Comparison of ENCODE assay signal across 17 cellular contexts in the genomic region with DNA sequence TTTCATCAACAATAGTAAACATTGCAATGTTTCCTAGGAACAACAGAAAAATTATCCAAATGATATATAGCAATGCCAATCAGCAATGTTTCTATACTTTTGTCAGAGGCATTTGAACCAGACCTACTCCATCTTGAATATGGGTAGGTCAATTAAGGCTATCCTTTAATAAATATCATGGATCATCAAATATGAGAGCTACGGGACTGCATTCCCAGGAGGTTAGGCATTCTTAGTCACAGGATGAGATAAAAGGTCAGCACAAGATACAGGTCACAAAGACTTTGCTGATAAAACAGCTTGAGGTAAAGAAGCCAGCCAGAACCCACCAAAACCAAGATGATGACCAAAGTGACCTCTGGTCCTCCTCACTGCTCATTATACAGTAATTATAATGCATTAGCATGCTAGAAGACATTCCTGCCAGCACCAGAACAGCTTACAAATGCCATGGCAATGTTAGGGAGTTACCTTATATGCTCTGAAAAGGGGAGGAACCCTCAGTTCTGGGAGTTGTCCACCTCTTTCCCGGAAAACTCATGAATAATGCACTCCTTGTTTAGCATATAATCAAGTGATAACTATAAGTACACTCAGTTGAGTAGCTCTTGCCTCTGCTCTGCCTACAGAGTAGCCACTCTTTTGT. TPM values are rescaled to one million over a fixed set of nuclear protein-coding genes. Genes with fewer than 3 reads are reported as not detected.
DNase-seq lines count a peak whose midpoint lies in the region; ATAC-seq, FAIRE-seq and TF ChIP-seq lines count a peak whose summit lies in the region.
"Had no signal": no experiment of that assay in that cellular context is flagged by ENCODE, and none has a peak within 500 bp of the region (broad histone marks: within the 10 kb centered on the region; RNA-seq: fewer than 3 reads in every experiment).

No MANE protein-coding gene starts in this region.

- H3K4me2 ChIP-seq in A549 (peak overlapping the region; percentile 44), PC-9 (peak overlapping the region; percentile 62)

- WGBS in A549 (ENCODE audit: missing lambda C conversion rate), result 0% methylated on average over 2 of the region's 2 CpGs

- TF ChIP-seq CTCF in A549 (IDR thresholded peaks at IDR 0.05), result no peak
- no peak for TF ChIP-seq CTCF in PC-9 (conservative IDR thresholded peaks at IDR 0.05)
- TF ChIP-seq CTCF in neutrophil (IDR thresholded peaks at IDR 0.05), result no peak
- TF ChIP-seq CTCF in progenitor cell of endocrine pancreas (IDR thresholded peaks at IDR 0.05; ENCODE audit: unreplicated experiment), result no peak

- intact Hi-C loops in PC-9 (cut with micrococcal nuclease; ENCODE audit: unreplicated experiment), result no loop called here

- H3K4me1 ChIP-seq in A549, result peaks cover 70% of the 10 kb centered on the region
- H3K4me1 ChIP-seq in PC-9 (replicated peaks; ENCODE audit: insufficient read depth), result peaks cover 81% of the 10 kb centered on the region
- H3K4me1 ChIP-seq in neutrophil (ENCODE audit: control insufficient read depth in 1 of 2, insufficient read depth in 1 of 2, low read depth in 1 of 2, low read length in 1 of 2), result peaks cover 30 to 32% of the 10 kb centered on the region in 2 experiments

- peak in 1 of 2 experiments; percentile 18 for DNase-seq in A549 (ENCODE audit: low read depth in 1 of 2, low spot score in 1 of 2)
- DNase-seq in PC-9, result peak in 1 of 2 experiments; percentile 52
- no peak for DNase-seq in epithelial cell of prostate (ENCODE audit: low read depth, low spot score)
- DNase-seq in 8988T, result no peak
- DNase-seq in progenitor cell of endocrine pancreas (ENCODE audit: low spot score, unreplicated experiment), result no peak
- DNase-seq: caudate nucleus, COR-L47, kidney glomerular epithelial cell, MG63, NCI-H187, NCI-H526 treated with DMSO at 0.1 percent for 48 hours had no signal

- H3K36me3 ChIP-seq in PC-9 (ENCODE audit: low read depth) (no peaks in the 10 kb centered on the region), neutrophil (no peaks in the 10 kb centered on the region)
- H3K36me3 ChIP-seq: MG63 had no signal

- no peak for TF ChIP-seq EP300 in A549 (IDR thresholded peaks at IDR 0.05)

- H3K27ac ChIP-seq in A549 (peak overlapping the region; percentile 19 to 70; a peak in 3 of 6 replicates), PC-9 (peak overlapping the region; percentile 96), epithelial cell of prostate (peak overlapping the region; percentile 46), neutrophil (peak overlapping the region; percentile 78)

- H3K27me3 ChIP-seq in PC-9 (ENCODE audit: insufficient read depth, low read depth) (no peaks in the 10 kb centered on the region), neutrophil (no peaks in the 10 kb centered on the region)
- H3K27me3 ChIP-seq: MG63 had no signal

- H3K4me3 Mint-ChIP-seq in progenitor cell of endocrine pancreas (ENCODE audit: low read depth), result no peak overlapping the region
- H3K4me3 Mint-ChIP-seq: activated naive CD4-positive, alpha-beta T cell treated with anti-CD3 and anti-CD28 coated beads, Interleukin-2, amount 50 U/mL, for 24 hours; T-helper 1 cell treated with Interleukin-12 subunit alpha and Interleukin-12 subunit beta and Interleukin-4 antibody, amounts not matched to agents 30 μg/mL and 1 μg/mL, for 36 hours had no signal

- POLR2A ChIA-PET in A549 (lab: Yijun Ruan, JAX), result interaction anchor here (2.6 kb wide), 1 partner anchor 9 kb away, joined by 9 read pairs; no protein-coding TSS in a partner anchor
- POLR2A ChIA-PET in PC-9 (lab: Charles Lee; ENCODE audit: unreplicated experiment), result interaction anchor here (0.6 to 0.7 kb wide), 2 partner anchors 19 to 138 kb away, joined by 3 to 21 read pairs; a partner anchor contains a TSS

- H2AFZ ChIP-seq in PC-9, result no peak overlapping the region

- no peaks in the 10 kb centered on the region for H3K9me3 ChIP-seq in A549
- H3K9me3 ChIP-seq in PC-9 (ENCODE audit: insufficient read depth, low read depth), result no peaks in the 10 kb centered on the region
- H3K9me3 ChIP-seq in neutrophil, result no peaks in the 10 kb centered on the region
- H3K9me3 ChIP-seq: MG63 had no signal

- H3K9me2 ChIP-seq in PC-9 (ENCODE audit: insufficient read depth), result no peaks in the 10 kb centered on the region

- peaks cover 40% of the 10 kb centered on the region for H3K4me1 Mint-ChIP-seq in progenitor cell of endocrine pancreas (ENCODE audit: low read depth)
- H3K4me1 Mint-ChIP-seq: activated naive CD4-positive, alpha-beta T cell treated with anti-CD3 and anti-CD28 coated beads, Interleukin-2, amount 50 U/mL, for 24 hours had no signal

- H3K79me2 ChIP-seq in PC-9 (ENCODE audit: low read depth), result 0 out of 2 replicates have a peak, but pooled peaks cover 3% of the 10 kb centered on the region

- H4K20me1 ChIP-seq in PC-9 (ENCODE audit: insufficient read depth), result no peaks in the 10 kb centered on the region

- H3K27ac Mint-ChIP-seq in progenitor cell of endocrine pancreas, result no peak overlapping the region
- H3K27ac Mint-ChIP-seq: activated naive CD4-positive, alpha-beta T cell treated with anti-CD3 and anti-CD28 coated beads, Interleukin-2, amount 50 U/mL, for 24 hours; T-helper 1 cell treated with Interleukin-12 subunit alpha and Interleukin-12 subunit beta and Interleukin-4 antibody, amounts not matched to agents 30 μg/mL and 1 μg/mL, for 36 hours had no signal

- peaks cover 5% of the 10 kb centered on the region for H3K27me3 Mint-ChIP-seq in progenitor cell of endocrine pancreas
- H3K27me3 Mint-ChIP-seq: activated naive CD4-positive, alpha-beta T cell treated with anti-CD3 and anti-CD28 coated beads, Interleukin-2, amount 50 U/mL, for 24 hours had no signal

- CTCF ChIA-PET in A549 (lab: Yijun Ruan, JAX) (interaction anchor here (0.8 to 3.6 kb wide), 6 partner anchors 9 to 189 kb away, joined by 3 to 22 read pairs (median 3); no protein-coding TSS in a partner anchor), PC-9 (lab: Charles Lee) (interaction anchor here (0.7 kb wide), 1 partner anchor 19 kb away, joined by 3 read pairs; no protein-coding TSS in a partner anchor)

- TSS peak; percentile 93 for BruUV-seq in PC-9 (replicated peaks; lab: Mats Ljungman, UMichigan)

- ATAC-seq in A549, result peak in 1 of 2 experiments; percentile 21; a peak in 2 of 6 replicates
- ATAC-seq in GM18867 (IDR thresholded peaks at IDR 0.05; ENCODE audit: unreplicated experiment), result no peak
- no peak for ATAC-seq in HG02884 (IDR thresholded peaks at IDR 0.05; ENCODE audit: unreplicated experiment)

- peaks cover 41% of the 10 kb centered on the region for H3F3A ChIP-seq in PC-9 (ENCODE audit: insufficient read depth, low read depth)

- no peak for FAIRE-seq in A549 (lab: Jason Lieb, UNC)
- FAIRE-seq: endometrium had no signal

- no peak for TF ChIP-seq POLR2A in A549 (IDR thresholded peaks at IDR 0.05; ENCODE audit: low read length)

- TF ChIP-seq RAD21 in A549 (conservative IDR thresholded peaks at IDR 0.05 in 1 of 2, IDR thresholded peaks at IDR 0.05 in 1 of 2), result no peak

- H3K36me3 Mint-ChIP-seq in progenitor cell of endocrine pancreas (ENCODE audit: insufficient read depth), result no peaks in the 10 kb centered on the region
- H3K36me3 Mint-ChIP-seq: activated naive CD4-positive, alpha-beta T cell treated with anti-CD3 and anti-CD28 coated beads, Interleukin-2, amount 50 U/mL, for 24 hours had no signal

- H3K4me3 ChIP-seq in A549 (no peak overlapping the region), PC-9 (no peak overlapping the region), neutrophil (ENCODE audit: low read depth in 1 of 2, low read length in 1 of 2) (no peak overlapping the region)
- H3K4me3 ChIP-seq: MG63 had no signal

- H3K9me3 Mint-ChIP-seq in progenitor cell of endocrine pancreas (ENCODE audit: low read depth), result no peaks in the 10 kb centered on the region
- H3K9me3 Mint-ChIP-seq: activated naive CD4-positive, alpha-beta T cell treated with anti-CD3 and anti-CD28 coated beads, Interleukin-2, amount 50 U/mL, for 24 hours; T-helper 1 cell treated with Interleukin-12 subunit alpha and Interleukin-12 subunit beta and Interleukin-4 antibody, amounts not matched to agents 30 μg/mL and 1 μg/mL, for 36 hours had no signal

TF ChIP-seq in A549, 52 proteins besides CTCF, POLR2A, EP300 and RAD21 (continues in another document):
- TF ChIP-seq, protein P1, sequence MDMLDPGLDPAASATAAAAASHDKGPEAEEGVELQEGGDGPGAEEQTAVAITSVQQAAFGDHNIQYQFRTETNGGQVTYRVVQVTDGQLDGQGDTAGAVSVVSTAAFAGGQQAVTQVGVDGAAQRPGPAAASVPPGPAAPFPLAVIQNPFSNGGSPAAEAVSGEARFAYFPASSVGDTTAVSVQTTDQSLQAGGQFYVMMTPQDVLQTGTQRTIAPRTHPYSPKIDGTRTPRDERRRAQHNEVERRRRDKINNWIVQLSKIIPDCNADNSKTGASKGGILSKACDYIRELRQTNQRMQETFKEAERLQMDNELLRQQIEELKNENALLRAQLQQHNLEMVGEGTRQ (IDR thresholded peaks at IDR 0.05), result no peak
- TF ChIP-seq CBX2 (IDR thresholded peaks at IDR 0.05; ENCODE audit: borderline replicate concordance, low read depth) (no peak), NR3C1 (IDR thresholded peaks at IDR 0.05) (no peak), FOXS1 (CRISPR knock-in tag; IDR thresholded peaks at IDR 0.05) (peak; percentile 75; the same call in 1 of the 2 replicates), HOXB5 (CRISPR knock-in tag; IDR thresholded peaks at IDR 0.05) (peak; percentile 90; the same call in 1 of the 2 replicates)
- TF ChIP-seq, protein P2, sequence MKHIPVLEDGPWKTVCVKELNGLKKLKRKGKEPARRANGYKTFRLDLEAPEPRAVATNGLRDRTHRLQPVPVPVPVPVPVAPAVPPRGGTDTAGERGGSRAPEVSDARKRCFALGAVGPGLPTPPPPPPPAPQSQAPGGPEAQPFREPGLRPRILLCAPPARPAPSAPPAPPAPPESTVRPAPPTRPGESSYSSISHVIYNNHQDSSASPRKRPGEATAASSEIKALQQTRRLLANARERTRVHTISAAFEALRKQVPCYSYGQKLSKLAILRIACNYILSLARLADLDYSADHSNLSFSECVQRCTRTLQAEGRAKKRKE (CRISPR knock-in tag; IDR thresholded peaks at IDR 0.05; ENCODE audit: low read depth), result peak; percentile 97

RNA-seq across cellular contexts. Expression of a gene that starts 8.6 kb away (rescaled TPM):
- polyA plus RNA-seq in A549 (2011; rRNA removed) (107 and 126 TPM in 2 replicates), A549 (2017; fragmentation: RNase III; extraction: RNeasy Plus Mini Kit Qiagen cat#74134 plus additional on column Dnase treatment) (98.5 to 107 TPM (median 104 TPM) in 3 replicates)
- 84.1 and 91.4 TPM in 2 replicates for polyA plus RNA-seq in A549 (2012; cell fraction: cytosol; rRNA removed)
- 86.4 and 139 TPM in 2 replicates for polyA plus RNA-seq in A549 (2012; cell fraction: nucleus; rRNA removed)
- 65.5 and 65.6 TPM in 2 replicates for polyA minus RNA-seq in A549 (2011; rRNA and poly(A)+ RNA removed)
- total RNA-seq in PC-9 (2021) (169 and 187 TPM in 2 replicates), progenitor cell of endocrine pancreas (220 and 226 TPM in 2 replicates)

RNA-seq across cellular contexts. Expression of a gene that starts 19.8 kb away (rescaled TPM):
- 77.0 and 86.5 TPM in 2 replicates for polyA plus RNA-seq in A549 (2011; rRNA removed)
- 78.6 and 80.2 TPM in 2 replicates for polyA plus RNA-seq in A549 (2012; cell fraction: cytosol; rRNA removed)
- polyA plus RNA-seq in A549 (2012; cell fraction: nucleus; rRNA removed), result 37.9 and 48.4 TPM in 2 replicates
- 61.3 to 70.6 TPM (median 67.2 TPM) in 3 replicates for polyA plus RNA-seq in A549 (2017; fragmentation: RNase III; extraction: RNeasy Plus Mini Kit Qiagen cat#74134 plus additional on column Dnase treatment)
- 47.2 and 54.9 TPM in 2 replicates for polyA minus RNA-seq in A549 (2011; rRNA and poly(A)+ RNA removed)
- 79.4 and 82.9 TPM in 2 replicates for total RNA-seq in PC-9 (2021)
- total RNA-seq in progenitor cell of endocrine pancreas, result 41.3 and 45.8 TPM in 2 replicates

Comparison
In these comparisons a context has a peak if more than half of its experiments do, and no peak if none do; other contexts are left out.
1. H3K27ac ChIP-seq: peak in every context shown above with its lines; median percentile 96 in PC-9; 78 in neutrophil; 46 in epithelial cell of prostate; 44 in A549.